15 cellular contexts compared by ENCODE assay signal in the genomic region with DNA sequence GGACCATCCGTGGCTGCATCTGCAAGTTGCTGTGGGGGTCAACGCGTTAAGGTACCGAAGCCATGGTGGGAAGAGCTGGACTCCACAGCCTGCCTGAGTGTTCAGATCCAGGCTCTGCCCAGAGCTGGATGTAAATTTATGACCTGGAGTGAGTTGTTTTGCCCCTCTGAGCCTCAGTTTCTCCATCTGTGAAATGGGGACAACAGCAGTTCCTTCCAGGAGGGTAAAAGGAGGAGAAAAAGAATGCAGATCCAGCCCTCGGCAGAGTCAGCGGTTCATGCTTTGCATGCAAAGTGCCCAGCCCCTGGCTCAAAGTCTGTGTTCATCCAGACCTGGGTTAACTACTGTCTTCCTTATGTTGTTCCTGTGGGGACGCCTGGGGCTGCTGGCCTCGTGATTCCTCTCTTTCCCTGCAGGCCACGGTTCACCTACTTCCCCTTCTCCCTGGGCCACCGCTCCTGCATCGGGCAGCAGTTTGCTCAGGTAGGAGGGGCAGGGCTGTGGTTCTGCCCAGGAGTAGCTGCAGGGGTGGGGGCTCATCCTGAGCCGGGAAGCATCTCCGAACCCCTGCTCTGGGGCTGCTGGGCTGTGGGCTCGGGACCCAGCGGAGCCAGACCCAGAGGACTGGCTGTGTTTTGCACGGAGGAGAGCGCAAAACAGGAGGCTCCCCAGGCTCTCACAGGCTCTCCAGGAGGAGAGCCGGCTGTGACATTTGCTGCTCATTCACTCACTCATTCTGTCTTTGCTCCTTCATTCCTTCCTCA.
A peak's percentile ranks its signal among the peaks of the same experiment; 100 is the strongest.
DNase-seq lines count a peak whose midpoint lies in the region; ATAC-seq and TF ChIP-seq lines count a peak whose summit lies in the region.
"Had no signal": no experiment of that assay in that cellular context is flagged by ENCODE, and none has a peak within 500 bp of the region (broad histone marks: within the 10 kb centered on the region; RNA-seq: fewer than 3 reads in every experiment).

No MANE protein-coding gene starts in this region.

- no peaks in the 10 kb centered on the region for H3K9me3 ChIP-seq in MM.1S (replicated peaks; ENCODE audit: insufficient read depth, low read length)
- H3K9me3 ChIP-seq: pancreas had no signal

- H2AFZ ChIP-seq in MM.1S (ENCODE audit: low read length) = no peak overlapping the region

- no peaks in the 10 kb centered on the region for H4K20me1 ChIP-seq in MM.1S (ENCODE audit: insufficient read depth, low read length)

- no peaks in the 10 kb centered on the region for H3K36me3 ChIP-seq in MM.1S (replicated peaks; ENCODE audit: insufficient read depth, low read length)
- H3K36me3 ChIP-seq: pancreas had no signal

- intact Hi-C loops in head of caudate nucleus (cut with DNase I) = no loop called here

- no peak overlapping the region for H3K9ac ChIP-seq in MM.1S (ENCODE audit: low read length)

- no peak overlapping the region for H3K27ac ChIP-seq in MM.1S (ENCODE audit: low read length)
- H3K27ac ChIP-seq: pancreas had no signal

- H3K4me2 ChIP-seq in MM.1S (ENCODE audit: low read depth, low read length) = no peak overlapping the region

- no peaks in the 10 kb centered on the region for H3F3A ChIP-seq in MM.1S (ENCODE audit: insufficient read depth, low read length)

- H3K9me2 ChIP-seq in MM.1S (replicated peaks; ENCODE audit: insufficient read depth, low read length) = no peaks in the 10 kb centered on the region

- no peak overlapping the region for H3K4me3 ChIP-seq in MM.1S (ENCODE audit: low read length)
- H3K4me3 ChIP-seq: pancreas had no signal

- no peak for ATAC-seq in activated CD4-positive, CD25-positive, alpha-beta regulatory T cell treated with anti-CD3 and anti-CD28 coated beads, Interleukin-2, amount 50 U/mL, for 24 hours
- ATAC-seq in GM21515 (IDR thresholded peaks at IDR 0.05; ENCODE audit: unreplicated experiment) = no peak
- ATAC-seq: activated CD4-positive, alpha-beta T cell treated with anti-CD3 and anti-CD28 coated beads for 36 hours; pancreas; stimulated activated naive B cell treated with anti-CD40 and anti-IgM and Interleukin-4, amounts not matched to agents 10 μg/mL and 1 μg/mL and 100 μg/mL, for 72 hours had no signal

- no peak for TF ChIP-seq CTCF in MM.1S (IDR thresholded peaks at IDR 0.05; ENCODE audit: low read length)

- H3K27me3 ChIP-seq in MM.1S (replicated peaks; ENCODE audit: insufficient read depth, low read length) = no peaks in the 10 kb centered on the region
- H3K27me3 ChIP-seq: pancreas had no signal

- no peaks in the 10 kb centered on the region for H3K4me1 ChIP-seq in MM.1S (ENCODE audit: low read length)

- H3K79me2 ChIP-seq in MM.1S (ENCODE audit: low read length) = no peaks in the 10 kb centered on the region

- peak; percentile 21 for DNase-seq in activated CD4-positive, CD25-positive, alpha-beta regulatory T cell treated with anti-CD3 and anti-CD28 coated beads, Interleukin-2, amount 50 U/mL, for 72 hours
- DNase-seq in NCI-H69 (lab: John Stamatoyannopoulos, UW) (peak; percentile 48), head of caudate nucleus (peak in 23 of 42 donors; percentile 2 to 42 (median 12)), retina (peak; percentile 9), MM.1S (no peak), NCI-H1694 treated with DMSO at 0.1 percent for 48 hours (lab: John Stamatoyannopoulos, UW) (no peak)
- DNase-seq: activated CD4-positive, alpha-beta T cell treated with anti-CD3 and anti-CD28 coated beads for 36 hours; activated naive CD4-positive, alpha-beta T cell treated with anti-CD3 and anti-CD28 coated beads, Interleukin-2, amount 50 U/mL, for 16 hours; kidney glomerular epithelial cell; NCI-H1436 treated with DMSO at 0.1 percent for 48 hours; stimulated activated CD4-positive, alpha-beta T cell treated with anti-CD3 and anti-CD28 coated beads, Interleukin-12 subunit alpha, Interleukin-12 subunit beta, amount 100 ng/mL, for 4 hours; stimulated activated naive B cell treated with anti-CD40 and anti-IgM and Interleukin-4, amounts not matched to agents 10 μg/mL and 1 μg/mL and 100 μg/mL, for 72 hours had no signal

Comparison
In these comparisons a context has a peak if more than half of its experiments do, and no peak if none do; other contexts are left out.
1. DNase-seq: peak in activated CD4-positive, CD25-positive, alpha-beta regulatory T cell treated with anti-CD3 and anti-CD28 coated beads, Interleukin-2, amount 50 U/mL, for 72 hours (single experiment), NCI-H69 (single experiment), head of caudate nucleus (23 of 42) and retina (single experiment); none in MM.1S (single experiment) and NCI-H1694 treated with DMSO at 0.1 percent for 48 hours (single experiment).